In genomic region chr19:38437917-38438316, GRCh38 we compare ENCODE assay signal across 28 cellular contexts. TPM values are rescaled to one million over a fixed set of nuclear protein-coding genes. Genes with fewer than 3 reads are reported as not detected.
"Had no signal": no experiment of that assay in that cellular context is flagged by ENCODE, and none has a peak within 500 bp of the region (broad histone marks: within the 10 kb centered on the region; RNA-seq: fewer than 3 reads in every experiment).

No MANE protein-coding gene starts in this region.

- H3K27me3 ChIP-seq: thyroid gland, vagina had no signal

- H3K79me2 ChIP-seq: parathyroid adenoma had no signal

- DNase-seq: dermis blood vessel endothelial cell; effector memory CD8-positive, alpha-beta T cell; erythroblast; esophagus squamous epithelium; foreskin melanocyte; head of caudate nucleus; left ventricle myocardium superior; lower lobe of right lung; naive thymus-derived CD8-positive, alpha-beta T cell; stimulated activated CD4-positive, alpha-beta T cell treated with anti-CD3 and anti-CD28 coated beads, Interleukin-2, amount 100 ng/mL, for 24 hours; stimulated activated CD4-positive, alpha-beta T cell treated with anti-CD3 and anti-CD28 coated beads, Interleukin-4, amount 100 ng/mL, for 24 hours; stimulated activated naive CD4-positive, alpha-beta T cell treated with Interleukin-2 at 50 U/mL for 16 hours; stomach; thyroid gland; trophoblast cell had no signal

- H3K9me3 ChIP-seq: esophagus squamous epithelium, lower lobe of right lung, neutrophil, right atrium auricular region, stomach, thyroid gland, vagina had no signal

- ATAC-seq: effector memory CD8-positive, alpha-beta T cell; left ventricle myocardium superior; lower lobe of right lung; naive thymus-derived CD8-positive, alpha-beta T cell; sciatic nerve; stimulated activated effector memory CD8-positive, alpha-beta T cell treated with anti-CD3 and anti-CD28 coated beads, Interleukin-12 subunit alpha, Interleukin-12 subunit beta, amount 100 ng/mL, for 72 hours had no signal

- H3K27ac ChIP-seq: coronary artery, esophagus squamous epithelium, lower lobe of right lung, neutrophil, parathyroid adenoma, right atrium auricular region, stomach, thyroid gland, vagina had no signal

- H3K9me3 Mint-ChIP-seq: effector memory CD8-positive, alpha-beta T cell; neural crest cell; stimulated activated effector memory CD8-positive, alpha-beta T cell treated with anti-CD3 and anti-CD28 coated beads, Interleukin-12 subunit alpha, Interleukin-12 subunit beta, amount 100 ng/mL, for 72 hours had no signal

- H3K4me3 ChIP-seq: coronary artery, esophagus squamous epithelium, lower lobe of right lung, right atrium auricular region, stomach, thyroid gland, vagina had no signal

- FAIRE-seq: endometrium, keratinocyte had no signal

- H3K9ac ChIP-seq: parathyroid adenoma had no signal

- H3K27ac Mint-ChIP-seq: effector memory CD8-positive, alpha-beta T cell; progenitor cell of endocrine pancreas; stimulated activated effector memory CD8-positive, alpha-beta T cell treated with anti-CD3 and anti-CD28 coated beads, Interleukin-12 subunit alpha, Interleukin-12 subunit beta, amount 100 ng/mL, for 72 hours had no signal

- H3K36me3 Mint-ChIP-seq: naive thymus-derived CD8-positive, alpha-beta T cell had no signal

- H3K4me1 ChIP-seq: lower lobe of right lung, thyroid gland, vagina had no signal

- H3K4me3 Mint-ChIP-seq: effector memory CD8-positive, alpha-beta T cell; naive thymus-derived CD8-positive, alpha-beta T cell; neural crest cell; stimulated activated effector memory CD8-positive, alpha-beta T cell treated with anti-CD3 and anti-CD28 coated beads, Interleukin-12 subunit alpha, Interleukin-12 subunit beta, amount 100 ng/mL, for 72 hours had no signal

- H3K36me3 ChIP-seq: esophagus squamous epithelium, lower lobe of right lung, neutrophil, right atrium auricular region, stomach, thyroid gland, vagina had no signal

- H2AFZ ChIP-seq: parathyroid adenoma had no signal

RNA-seq across cellular contexts. Expression of gene RASGRP4, which starts 11.9 kb away (rescaled TPM):
- total RNA-seq: dermis blood vessel endothelial cell; naive thymus-derived CD8-positive, alpha-beta T cell; progenitor cell of endocrine pancreas had no signal
- polyA plus RNA-seq: keratinocyte had no signal

RNA-seq across cellular contexts. Expression of gene GGN, which starts 50.1 kb away (rescaled TPM):
- total RNA-seq: naive thymus-derived CD8-positive, alpha-beta T cell; omental fat pad; stomach; subcutaneous adipose tissue; vagina had no signal
- polyA plus RNA-seq: keratinocyte; naive thymus-derived CD8-positive, alpha-beta T cell had no signal
